In the genomic region with DNA sequence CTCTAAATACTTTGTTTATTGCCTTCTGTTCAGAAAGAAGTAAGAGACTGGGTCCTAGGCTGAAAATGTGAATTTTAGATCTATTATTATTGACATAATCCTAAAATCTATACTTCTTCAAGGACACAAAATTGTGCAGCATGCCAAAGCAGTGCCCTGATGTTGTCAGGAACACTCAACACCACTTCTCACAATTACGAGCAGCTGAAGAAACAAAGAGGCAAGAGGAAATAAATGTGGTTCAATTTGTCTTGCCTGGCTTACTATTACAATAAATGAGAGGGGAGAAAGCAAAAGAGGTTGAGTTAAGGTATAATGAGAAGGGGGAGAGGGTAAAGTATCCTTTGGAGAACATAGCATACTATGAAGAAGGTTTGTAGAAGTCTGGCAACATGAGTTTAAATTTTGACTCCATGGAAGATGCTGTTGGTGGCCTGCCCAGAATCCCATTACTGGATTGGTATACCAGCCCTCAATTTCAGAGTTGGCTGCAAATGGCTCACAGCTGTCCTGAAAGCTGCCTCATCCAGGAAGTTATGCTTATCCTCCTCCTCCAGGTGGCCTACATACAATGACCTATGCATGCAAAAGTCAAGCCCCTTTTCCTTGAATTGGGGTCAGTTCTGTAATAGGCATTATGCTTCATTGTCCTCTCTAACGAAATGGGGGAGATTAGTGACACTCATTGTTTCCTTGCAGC, we compare ENCODE assay signal across 22 cellular contexts.
"Had no signal": no experiment of that assay in that cellular context is flagged by ENCODE, and none has a peak within 500 bp of the region (broad histone marks: within the 10 kb centered on the region; RNA-seq: fewer than 3 reads in every experiment).

No MANE protein-coding gene starts in this region.

- ATAC-seq: activated CD4-positive, CD25-positive, alpha-beta regulatory T cell treated with anti-CD3 and anti-CD28 coated beads, Interleukin-2, amount 50 U/mL, for 24 hours; activated T-cell treated with anti-CD3 and anti-CD28 coated beads, Interleukin-2, amount 50 U/mL, for 72 hours; left lobe of liver had no signal

- H3K36me3 ChIP-seq: brain microvascular endothelial cell, tibial artery had no signal

- H3K27ac ChIP-seq: brain microvascular endothelial cell, tibial artery had no signal

- H3K4me3 ChIP-seq: dorsolateral prefrontal cortex, lung, tibial artery had no signal

- H3K27me3 ChIP-seq: brain microvascular endothelial cell, dorsolateral prefrontal cortex, tibial artery had no signal

- H3K4me1 ChIP-seq: tibial artery had no signal

- H3K9me3 ChIP-seq: tibial artery had no signal

- DNase-seq: activated CD8-positive, alpha-beta memory T cell treated with anti-CD3 and anti-CD28 coated beads for 24 hours; activated CD8-positive, alpha-beta memory T cell treated with anti-CD3 and anti-CD28 coated beads, Interleukin-2, amount 50 U/mL, for 48 hours; activated effector memory CD4-positive, alpha-beta T cell treated with anti-CD3 and anti-CD28 coated beads, Interleukin-2, amount 50 U/mL, for 16 hours; activated naive CD4-positive, alpha-beta T cell treated with anti-CD3 and anti-CD28 coated beads, Interleukin-2, amount 50 U/mL, for 16 hours; activated T-cell treated with anti-CD3 and anti-CD28 coated beads, Interleukin-2, amount 50 U/mL, for 72 hours; aorta; brain microvascular endothelial cell; central memory CD4-positive, alpha-beta T cell; dorsolateral prefrontal cortex; erythroblast; foreskin melanocyte; glutamatergic neuron; kidney; nucleus accumbens; posterior cingulate gyrus; stimulated activated CD4-positive, alpha-beta T cell treated with anti-CD3 and anti-CD28 coated beads, Interleukin-12 subunit alpha, Interleukin-12 subunit beta, amount 100 ng/mL, for 4 hours; stimulated activated CD4-positive, alpha-beta T cell treated with anti-CD3 and anti-CD28 coated beads, Interleukin-1b, Interleukin-23, amount 100 ng/mL, for 48 hours; stimulated activated naive CD4-positive, alpha-beta T cell treated with Interleukin-2 at 50 U/mL for 16 hours; tibial artery had no signal
